Comparison of ENCODE assay signal across 14 cellular contexts in genomic region chr14:24272442-24272841, GRCh38. TPM values are rescaled to one million over a fixed set of nuclear protein-coding genes. Genes with fewer than 3 reads are reported as not detected.
DNase-seq lines count a peak whose midpoint lies in the region; ATAC-seq and TF ChIP-seq lines count a peak whose summit lies in the region.
"Had no signal": no experiment of that assay in that cellular context is flagged by ENCODE, and none has a peak within 500 bp of the region (broad histone marks: within the 10 kb centered on the region; RNA-seq: fewer than 3 reads in every experiment).

No MANE protein-coding gene starts in this region.

- peak overlapping the region; percentile 85 for H3K4me3 Mint-ChIP-seq in activated T-cell treated with anti-CD3 and anti-CD28 coated beads, Interleukin-2, amount 50 U/mL, for 24 hours
- H3K4me3 Mint-ChIP-seq in stimulated activated memory B cell treated with anti-CD40 and anti-IgM and Interleukin-4, amounts not matched to agents 10 μg/mL and 1 μg/mL and 100 μg/mL, for 72 hours = peak overlapping the region; percentile 97

- peak overlapping the region; percentile 95 for H3K27ac Mint-ChIP-seq in activated T-cell treated with anti-CD3 and anti-CD28 coated beads, Interleukin-2, amount 50 U/mL, for 24 hours
- peak overlapping the region; percentile 94 for H3K27ac Mint-ChIP-seq in stimulated activated memory B cell treated with anti-CD40 and anti-IgM and Interleukin-4, amounts not matched to agents 10 μg/mL and 1 μg/mL and 100 μg/mL, for 72 hours

- TF ChIP-seq CTCF in WERI-Rb-1 (IDR thresholded peaks at IDR 0.05; ENCODE audit: low read depth, low read length) = no peak

- H3K4me1 ChIP-seq in esophagus (ENCODE audit: control insufficient read depth in 2 of 2, insufficient read depth in 2 of 2, low read length in 1 of 2) = peaks cover 3 to 12% of the 10 kb centered on the region in 2 donors

- no peaks in the 10 kb centered on the region for H3K36me3 ChIP-seq in WERI-Rb-1
- peaks cover 4 to 17% of the 10 kb centered on the region in 2 donors for H3K36me3 ChIP-seq in esophagus (ENCODE audit: control insufficient read depth in 2 of 2, insufficient read depth in 2 of 2, low read length in 1 of 2)

- H3K4me3 ChIP-seq in WERI-Rb-1 (ENCODE audit: low read depth, low read length) (no peak overlapping the region), esophagus (ENCODE audit: low read depth in 1 of 2, low read length in 2 of 2) (no peak overlapping the region)

- 83% methylated on average over 3 of the region's 3 CpGs for WGBS in esophagus, 2 donors

- peaks cover 60% of the 10 kb centered on the region for H3K4me1 Mint-ChIP-seq in activated T-cell treated with anti-CD3 and anti-CD28 coated beads, Interleukin-2, amount 50 U/mL, for 24 hours (ENCODE audit: low read depth)
- H3K4me1 Mint-ChIP-seq in stimulated activated memory B cell treated with anti-CD40 and anti-IgM and Interleukin-4, amounts not matched to agents 10 μg/mL and 1 μg/mL and 100 μg/mL, for 72 hours = peaks cover 49% of the 10 kb centered on the region

- H3K9me3 Mint-ChIP-seq in activated T-cell treated with anti-CD3 and anti-CD28 coated beads, Interleukin-2, amount 50 U/mL, for 24 hours = no peaks in the 10 kb centered on the region
- H3K9me3 Mint-ChIP-seq in stimulated activated memory B cell treated with anti-CD40 and anti-IgM and Interleukin-4, amounts not matched to agents 10 μg/mL and 1 μg/mL and 100 μg/mL, for 72 hours = no peaks in the 10 kb centered on the region

- H3K27ac ChIP-seq in WERI-Rb-1 (peak overlapping the region; percentile 83; the same call in 1 of the 2 replicates), esophagus (ENCODE audit: low read depth in 2 of 2, low read length in 1 of 2) (peak overlapping the region; percentile 76 to 95)

- no peaks in the 10 kb centered on the region for H3K27me3 Mint-ChIP-seq in activated T-cell treated with anti-CD3 and anti-CD28 coated beads, Interleukin-2, amount 50 U/mL, for 24 hours
- H3K27me3 Mint-ChIP-seq in stimulated activated memory B cell treated with anti-CD40 and anti-IgM and Interleukin-4, amounts not matched to agents 10 μg/mL and 1 μg/mL and 100 μg/mL, for 72 hours = no peaks in the 10 kb centered on the region

- no peaks in the 10 kb centered on the region for H3K9me3 ChIP-seq in WERI-Rb-1 (ENCODE audit: severe bottlenecking)
- no peaks in the 10 kb centered on the region for H3K9me3 ChIP-seq in esophagus (ENCODE audit: control insufficient read depth in 2 of 2, insufficient read depth in 1 of 2, low read depth in 1 of 2, low read length in 1 of 2)

- no peak for ATAC-seq in stimulated activated memory B cell treated with anti-CD40 and anti-IgM and Interleukin-4, amounts not matched to agents 10 μg/mL and 1 μg/mL and 100 μg/mL, for 72 hours
- no peak for ATAC-seq in HG03521 (IDR thresholded peaks at IDR 0.05; ENCODE audit: unreplicated experiment)
- ATAC-seq: Panc1 had no signal

- no peaks in the 10 kb centered on the region for H3K27me3 ChIP-seq in WERI-Rb-1 (ENCODE audit: insufficient read depth, low read depth, severe bottlenecking)
- no peaks in the 10 kb centered on the region for H3K27me3 ChIP-seq in esophagus (ENCODE audit: control insufficient read depth in 1 of 2, insufficient read depth in 2 of 2, low read length in 2 of 2)

- no peak for DNase-seq in activated T-cell treated with anti-CD3 and anti-CD28 coated beads, Interleukin-2, amount 50 U/mL, for 24 hours
- no peak for DNase-seq in activated T-cell treated with anti-CD3 and anti-CD28 coated beads for 4 hours
- DNase-seq in WERI-Rb-1 = no peak
- DNase-seq in HuH-7.5 (ENCODE audit: low spot score) = no peak
- DNase-seq in hepatic stellate cell (ENCODE audit: low spot score) = no peak
- DNase-seq: anterior cingulate cortex; GF-D8; GOT3; NCI-H2081 treated with DMSO at 0.1 percent for 48 hours; stimulated activated naive CD4-positive, alpha-beta T cell treated with Interleukin-2 at 50 U/mL for 16 hours had no signal

- peaks cover 27% of the 10 kb centered on the region for H3K36me3 Mint-ChIP-seq in activated T-cell treated with anti-CD3 and anti-CD28 coated beads, Interleukin-2, amount 50 U/mL, for 24 hours (ENCODE audit: low read depth)
- peaks cover 6% of the 10 kb centered on the region for H3K36me3 Mint-ChIP-seq in stimulated activated memory B cell treated with anti-CD40 and anti-IgM and Interleukin-4, amounts not matched to agents 10 μg/mL and 1 μg/mL and 100 μg/mL, for 72 hours

RNA-seq across cellular contexts. Expression of gene RABGGTA, which starts 1.0 kb away (rescaled TPM):
- 100 to 1,000 TPM; 117 to 135 TPM for polyA plus RNA-seq in esophagus

RNA-seq across cellular contexts. Expression of gene TGM1, which starts 9.5 kb away (rescaled TPM):
- polyA plus RNA-seq in esophagus = 100 to 1,000 TPM; 609 to 890 TPM

RNA-seq across cellular contexts. Expression of gene DHRS1, which starts 27.1 kb away (rescaled TPM):
- 10 to 100 TPM; 92.6 to 97.6 TPM for polyA plus RNA-seq in esophagus

RNA-seq across cellular contexts. Expression of gene NOP9, which starts 27.2 kb away (rescaled TPM):
- polyA plus RNA-seq in esophagus = 10 to 100 TPM in 1 of 2 donors, 1 to 10 TPM in 1; 9.3 to 10.8 TPM

RNA-seq across cellular contexts. Expression of gene TINF2, which starts 30.0 kb away (rescaled TPM):
- 10 to 100 TPM; 49.2 to 49.8 TPM for polyA plus RNA-seq in esophagus
